Comparison of ENCODE assay signal across 9 cellular contexts in the genomic region with DNA sequence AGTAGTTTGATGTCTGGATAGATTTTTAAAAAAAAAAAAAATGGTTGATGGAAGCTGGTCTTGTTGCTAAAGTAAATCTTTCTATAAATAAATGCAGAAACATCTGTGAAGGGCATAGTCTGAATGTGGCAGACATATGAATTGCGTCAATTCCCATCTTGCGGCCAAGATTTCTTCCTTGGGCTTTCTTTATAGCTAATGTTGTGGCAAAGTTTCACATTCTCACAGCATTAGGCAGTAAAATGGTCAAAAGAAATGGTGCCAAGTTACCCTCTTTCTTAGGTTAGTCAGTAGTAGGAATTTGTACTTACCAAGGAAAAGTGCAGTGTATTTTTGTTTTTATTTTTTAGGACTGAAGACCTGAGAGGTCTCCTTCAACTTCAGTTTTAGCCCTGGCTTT. TPM values are rescaled to one million over a fixed set of nuclear protein-coding genes. Genes with fewer than 3 reads are reported as not detected.
A peak's percentile ranks its signal among the peaks of the same experiment; 100 is the strongest.
DNase-seq lines count a peak whose midpoint lies in the region; ATAC-seq, FAIRE-seq and TF ChIP-seq lines count a peak whose summit lies in the region.
"Had no signal": no experiment of that assay in that cellular context is flagged by ENCODE, and none has a peak within 500 bp of the region (broad histone marks: within the 10 kb centered on the region; RNA-seq: fewer than 3 reads in every experiment).

No MANE protein-coding gene starts in this region.

- FAIRE-seq in H54 (lab: Jason Lieb, UNC) (peak; percentile 96), frontal cortex (lab: Jason Lieb, UNC) (no peak)

- TF ChIP-seq CTCF in thoracic aorta (IDR thresholded peaks at IDR 0.05): no peak

- H3K27ac ChIP-seq in thoracic aorta: peak overlapping the region; percentile 66 to 76

- no peak for ATAC-seq in thoracic aorta (ENCODE audit: insufficient number of reproducible peaks, low FRiP score, low read depth)
- no peak for ATAC-seq in GM19455 (IDR thresholded peaks at IDR 0.05; ENCODE audit: unreplicated experiment)

- peak overlapping the region; percentile 9 for H3K4me3 ChIP-seq in thoracic aorta

- no peaks in the 10 kb centered on the region for H3K36me3 ChIP-seq in thoracic aorta

- peaks cover 21 to 76% of the 10 kb centered on the region in 2 donors for H3K4me1 ChIP-seq in thoracic aorta (ENCODE audit: control insufficient read depth in 1 of 2, low read depth in 2 of 2)

- no peaks in the 10 kb centered on the region for H3K27me3 ChIP-seq in thoracic aorta (replicated peaks; ENCODE audit: insufficient read depth)

- no peak for DNase-seq in H54 (ENCODE audit: insufficient read length, low spot score)
- DNase-seq in amniotic epithelial cell (ENCODE audit: low read depth): peak; percentile 73
- DNase-seq in glomerular visceral epithelial cell (ENCODE audit: extremely low spot score): peak; percentile 62
- DNase-seq in thoracic aorta (ENCODE audit: low spot score): no peak
- DNase-seq in frontal cortex (ENCODE audit: low spot score in 2 of 2): no peak
- DNase-seq in GM19238 (ENCODE audit: insufficient read length, low spot score): no peak
- DNase-seq: caudate nucleus, NCI-H2029 had no signal

- H3K9me3 ChIP-seq in thoracic aorta: no peaks in the 10 kb centered on the region

- no peak for TF ChIP-seq POLR2A in H54 (IDR thresholded peaks at IDR 0.05; ENCODE audit: low read depth, low read length)

RNA-seq across cellular contexts. Expression of a gene that starts 35.8 kb away (rescaled TPM):
- total RNA-seq in thoracic aorta: 10 to 100 TPM; 47.9 to 86.6 TPM
- 19.2 TPM for total RNA-seq in frontal cortex

Comparison
In these comparisons a context has a peak if more than half of its experiments do, and no peak if none do; other contexts are left out.
1. DNase-seq: peak in amniotic epithelial cell (single experiment) and glomerular visceral epithelial cell (single experiment); none in H54 (single experiment), thoracic aorta (single experiment), frontal cortex (0 of 2) and GM19238 (single experiment).